ENCODE assay signal across 10 cellular contexts in genomic region chr6:389622-390021, GRCh38. TPM values are rescaled to one million over a fixed set of nuclear protein-coding genes. Genes with fewer than 3 reads are reported as not detected.
DNase-seq lines count a peak whose midpoint lies in the region; ATAC-seq and TF ChIP-seq lines count a peak whose summit lies in the region.
"Had no signal": no experiment of that assay in that cellular context is flagged by ENCODE, and none has a peak within 500 bp of the region (broad histone marks: within the 10 kb centered on the region; RNA-seq: fewer than 3 reads in every experiment).

No MANE protein-coding gene starts in this region.

- peak; percentile 74 for ATAC-seq in activated CD4-positive, alpha-beta T cell treated with anti-CD3 and anti-CD28 coated beads for 36 hours
- peak; percentile 40 for ATAC-seq in GM21619 (IDR thresholded peaks at IDR 0.05; ENCODE audit: unreplicated experiment)

- DNase-seq in activated CD4-positive, alpha-beta T cell treated with anti-CD3 and anti-CD28 coated beads for 36 hours = peak; percentile 49
- DNase-seq in activated CD4-positive, alpha-beta T cell treated with anti-CD3 and anti-CD28 coated beads for 1 hour = no peak
- no peak for DNase-seq in SKM-1 (lab: John Stamatoyannopoulos, UW; ENCODE audit: unreplicated experiment)
- no peak for DNase-seq in SK-N-DZ (ENCODE audit: low spot score)
- DNase-seq in stimulated activated CD4-positive, alpha-beta T cell treated with anti-CD3 and anti-CD28 coated beads, Interleukin-4, amount 100 ng/mL, for 4 hours = no peak
- DNase-seq: NCI-H510A treated with DMSO at 0.1 percent for 48 hours had no signal

- peak overlapping the region; percentile 85 for H3K4me2 ChIP-seq in OCI-LY3 (ENCODE audit: low read length)

- peaks cover 48% of the 10 kb centered on the region for H3K79me2 ChIP-seq in OCI-LY3 (ENCODE audit: low read length)
- H3K79me2 ChIP-seq: parathyroid adenoma had no signal

- H4K20me1 ChIP-seq in OCI-LY3 (ENCODE audit: insufficient read depth, low read length) = peaks cover 30% of the 10 kb centered on the region

- peak overlapping the region; percentile 91 for H3K9ac ChIP-seq in OCI-LY3 (ENCODE audit: low read length)
- H3K9ac ChIP-seq: parathyroid adenoma had no signal

- H3K27ac Mint-ChIP-seq in activated CD4-positive, alpha-beta T cell treated with anti-CD3 and anti-CD28 coated beads for 36 hours = peak overlapping the region; percentile 98
- H3K27ac Mint-ChIP-seq in nephron = no peak overlapping the region

- H2AFZ ChIP-seq in OCI-LY3 (ENCODE audit: low read depth, low read length) = no peak overlapping the region
- H2AFZ ChIP-seq: parathyroid adenoma had no signal

- H3K9me3 ChIP-seq in OCI-LY3 (ENCODE audit: insufficient read depth, low read length) = no peaks in the 10 kb centered on the region

- peak overlapping the region; percentile 96 for H3K4me3 ChIP-seq in OCI-LY3 (ENCODE audit: low read length)

- peak overlapping the region; percentile 94 for H3K4me3 Mint-ChIP-seq in activated CD4-positive, alpha-beta T cell treated with anti-CD3 and anti-CD28 coated beads for 36 hours
- peak overlapping the region in 2 of 3 experiments; percentile 35 to 72 for H3K4me3 Mint-ChIP-seq in nephron

- peak; percentile 44 for TF ChIP-seq CTCF in OCI-LY3 (IDR thresholded peaks at IDR 0.05; ENCODE audit: low read depth, low read length)
- no peak for TF ChIP-seq CTCF in nephron (IDR thresholded peaks at IDR 0.05; ENCODE audit: unreplicated experiment in 3 of 3)

- POLR2A ChIA-PET in activated CD4-positive, alpha-beta T cell treated with anti-CD3 and anti-CD28 coated beads for 36 hours (lab: Charles Lee) = interaction anchor here (0.6 to 7.5 kb wide), 15 partner anchors 8 to 206 kb away, joined by 3 to 121 read pairs (median 5); no protein-coding TSS in a partner anchor

- peaks cover 33% of the 10 kb centered on the region for H3K4me1 ChIP-seq in OCI-LY3 (ENCODE audit: low read length)
- H3K4me1 ChIP-seq: parathyroid adenoma had no signal

- no peaks in the 10 kb centered on the region for H3K9me3 Mint-ChIP-seq in activated CD4-positive, alpha-beta T cell treated with anti-CD3 and anti-CD28 coated beads for 36 hours (ENCODE audit: low read depth)
- H3K9me3 Mint-ChIP-seq in nephron = peaks cover 3% of the 10 kb centered on the region

- H3K4me1 Mint-ChIP-seq in activated CD4-positive, alpha-beta T cell treated with anti-CD3 and anti-CD28 coated beads for 36 hours = peaks cover 30% of the 10 kb centered on the region
- H3K4me1 Mint-ChIP-seq in nephron = peaks cover 13% of the 10 kb centered on the region

- H3K27me3 ChIP-seq in OCI-LY3 (ENCODE audit: low read depth, low read length) = no peaks in the 10 kb centered on the region

- peaks cover 25% of the 10 kb centered on the region for H3K36me3 Mint-ChIP-seq in activated CD4-positive, alpha-beta T cell treated with anti-CD3 and anti-CD28 coated beads for 36 hours (ENCODE audit: low read depth)
- H3K36me3 Mint-ChIP-seq in nephron (ENCODE audit: low read depth) = no peaks in the 10 kb centered on the region

- intact Hi-C loops in activated CD4-positive, alpha-beta T cell treated with anti-CD3 and anti-CD28 coated beads for 36 hours (cut with DNase I, micrococcal nuclease) = loop anchor here (1.0 to 5.0 kb wide), 15 partner anchors 14 to 1008 kb away; partner anchors contain the start of genes DUSP22 (in 1 of the 2) and EXOC2 (in 1 of the 2)

- H3K36me3 ChIP-seq in OCI-LY3 (replicated peaks; ENCODE audit: low read depth, low read length) = peaks cover 30% of the 10 kb centered on the region

- peak overlapping the region; percentile 95 for H3K27ac ChIP-seq in OCI-LY3 (ENCODE audit: low read length)
- H3K27ac ChIP-seq: parathyroid adenoma had no signal

- CTCF ChIA-PET in activated CD4-positive, alpha-beta T cell treated with anti-CD3 and anti-CD28 coated beads for 36 hours (lab: Charles Lee) = interaction anchor here (0.6 to 2.6 kb wide), 22 partner anchors 8 to 319 kb away, joined by 3 to 18 read pairs (median 3); no protein-coding TSS in a partner anchor

- peaks cover 6% of the 10 kb centered on the region for H3K27me3 Mint-ChIP-seq in activated CD4-positive, alpha-beta T cell treated with anti-CD3 and anti-CD28 coated beads for 36 hours
- H3K27me3 Mint-ChIP-seq in nephron (ENCODE audit: low read depth) = peaks cover 97% of the 10 kb centered on the region

RNA-seq across cellular contexts. Expression of gene IRF4, which starts 1.9 kb away (rescaled TPM):
- 100 to 1,000 TPM; 601 to 617 TPM for total RNA-seq in activated CD4-positive, alpha-beta T cell treated with anti-CD3 and anti-CD28 coated beads for 36 hours
- not detected in 2 replicates for polyA plus RNA-seq in SK-N-DZ (2014; cell fraction: cytosol; rRNA removed)
- not detected in 2 replicates for polyA plus RNA-seq in SK-N-DZ (2014; cell fraction: nucleus; rRNA removed)
